1 cellular context compared by ENCODE assay signal in genomic region chr5:134758504-134759341, GRCh38.
TF ChIP-seq lines count a peak whose summit lies in the region.

DDX46 (plus strand) TSS chr5:134758779; CDS start chr5:134758939, 160 bp downstream.

TF ChIP-seq in HepG2, 621 proteins besides CTCF, POLR2A, EP300 and RAD21 (continued from another document and continues in another):
- TF ChIP-seq ZBTB33 (CRISPR knock-in tag; IDR thresholded peaks at IDR 0.05): peak; percentile 72
- TF ChIP-seq RERE (CRISPR knock-in tag; IDR thresholded peaks at IDR 0.05; ENCODE audit: low read depth): 0 out of 2 replicates have a peak, but pooled peaks have one; percentile 39
- no peak for TF ChIP-seq MAFF (IDR thresholded peaks at IDR 0.05; ENCODE audit: low read depth, low read length)
- TF ChIP-seq, protein P1, sequence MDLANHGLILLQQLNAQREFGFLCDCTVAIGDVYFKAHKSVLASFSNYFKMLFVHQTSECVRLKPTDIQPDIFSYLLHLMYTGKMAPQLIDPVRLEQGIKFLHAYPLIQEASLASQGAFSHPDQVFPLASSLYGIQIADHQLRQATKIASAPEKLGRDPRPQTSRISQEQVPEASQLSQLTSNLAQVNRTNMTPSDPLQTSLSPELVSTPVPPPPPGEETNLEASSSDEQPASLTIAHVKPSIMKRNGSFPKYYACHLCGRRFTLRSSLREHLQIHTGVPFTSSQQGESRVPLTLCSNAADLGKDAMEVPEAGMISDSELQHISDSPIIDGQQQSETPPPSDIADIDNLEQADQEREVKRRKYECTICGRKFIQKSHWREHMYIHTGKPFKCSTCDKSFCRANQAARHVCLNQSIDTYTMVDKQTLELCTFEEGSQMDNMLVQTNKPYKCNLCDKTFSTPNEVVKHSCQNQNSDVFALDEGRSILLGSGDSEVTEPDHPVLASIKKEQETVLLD (CRISPR knock-in tag; IDR thresholded peaks at IDR 0.05; ENCODE audit: low read depth): peak; percentile 65; the same call in 1 of the 2 replicates
- peak; percentile 81 for TF ChIP-seq GFI1 (CRISPR knock-in tag; IDR thresholded peaks at IDR 0.05; ENCODE audit: borderline replicate concordance)
- TF ChIP-seq HNF4A (CRISPR knock-in tag; IDR thresholded peaks at IDR 0.05): no peak
- TF ChIP-seq, protein P2, sequence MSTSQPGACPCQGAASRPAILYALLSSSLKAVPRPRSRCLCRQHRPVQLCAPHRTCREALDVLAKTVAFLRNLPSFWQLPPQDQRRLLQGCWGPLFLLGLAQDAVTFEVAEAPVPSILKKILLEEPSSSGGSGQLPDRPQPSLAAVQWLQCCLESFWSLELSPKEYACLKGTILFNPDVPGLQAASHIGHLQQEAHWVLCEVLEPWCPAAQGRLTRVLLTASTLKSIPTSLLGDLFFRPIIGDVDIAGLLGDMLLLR (CRISPR knock-in tag; IDR thresholded peaks at IDR 0.05): no peak
- TF ChIP-seq PAX8 (CRISPR knock-in tag; IDR thresholded peaks at IDR 0.05; ENCODE audit: borderline replicate concordance): no peak
- TF ChIP-seq ZFP62 (CRISPR knock-in tag; IDR thresholded peaks at IDR 0.05): no peak
- peak; percentile 86; the same call in 1 of the 2 replicates for TF ChIP-seq ATF7-NPFF (CRISPR knock-in tag; IDR thresholded peaks at IDR 0.05; ENCODE audit: low read depth)
- peak; percentile 85; the same call in 1 of the 2 replicates for TF ChIP-seq SAFB2 (CRISPR knock-in tag; IDR thresholded peaks at IDR 0.05; ENCODE audit: borderline replicate concordance, low read depth)
- peak; percentile 38; the same call in 1 of the 2 replicates for TF ChIP-seq ZNF710 (CRISPR knock-in tag; IDR thresholded peaks at IDR 0.05; ENCODE audit: borderline replicate concordance)
- peak; percentile 90; the same call in 1 of the 2 replicates for TF ChIP-seq RFXAP (CRISPR knock-in tag; IDR thresholded peaks at IDR 0.05; ENCODE audit: borderline replicate concordance)
- TF ChIP-seq TFE3 (CRISPR knock-in tag; IDR thresholded peaks at IDR 0.05): peak; percentile 54
- no peak; the same call in 1 of the 2 replicates for TF ChIP-seq BHLHE40 (IDR thresholded peaks at IDR 0.05; ENCODE audit: low read length)
- peak; percentile 97 for TF ChIP-seq SPEN (CRISPR knock-in tag; IDR thresholded peaks at IDR 0.05; ENCODE audit: low read depth)
- TF ChIP-seq ZSCAN20 (CRISPR knock-in tag; IDR thresholded peaks at IDR 0.05; ENCODE audit: borderline replicate concordance): peak; percentile 34; the same call in 1 of the 2 replicates
- TF ChIP-seq RFX3 (CRISPR knock-in tag; IDR thresholded peaks at IDR 0.05): no peak
- TF ChIP-seq, protein P3, sequence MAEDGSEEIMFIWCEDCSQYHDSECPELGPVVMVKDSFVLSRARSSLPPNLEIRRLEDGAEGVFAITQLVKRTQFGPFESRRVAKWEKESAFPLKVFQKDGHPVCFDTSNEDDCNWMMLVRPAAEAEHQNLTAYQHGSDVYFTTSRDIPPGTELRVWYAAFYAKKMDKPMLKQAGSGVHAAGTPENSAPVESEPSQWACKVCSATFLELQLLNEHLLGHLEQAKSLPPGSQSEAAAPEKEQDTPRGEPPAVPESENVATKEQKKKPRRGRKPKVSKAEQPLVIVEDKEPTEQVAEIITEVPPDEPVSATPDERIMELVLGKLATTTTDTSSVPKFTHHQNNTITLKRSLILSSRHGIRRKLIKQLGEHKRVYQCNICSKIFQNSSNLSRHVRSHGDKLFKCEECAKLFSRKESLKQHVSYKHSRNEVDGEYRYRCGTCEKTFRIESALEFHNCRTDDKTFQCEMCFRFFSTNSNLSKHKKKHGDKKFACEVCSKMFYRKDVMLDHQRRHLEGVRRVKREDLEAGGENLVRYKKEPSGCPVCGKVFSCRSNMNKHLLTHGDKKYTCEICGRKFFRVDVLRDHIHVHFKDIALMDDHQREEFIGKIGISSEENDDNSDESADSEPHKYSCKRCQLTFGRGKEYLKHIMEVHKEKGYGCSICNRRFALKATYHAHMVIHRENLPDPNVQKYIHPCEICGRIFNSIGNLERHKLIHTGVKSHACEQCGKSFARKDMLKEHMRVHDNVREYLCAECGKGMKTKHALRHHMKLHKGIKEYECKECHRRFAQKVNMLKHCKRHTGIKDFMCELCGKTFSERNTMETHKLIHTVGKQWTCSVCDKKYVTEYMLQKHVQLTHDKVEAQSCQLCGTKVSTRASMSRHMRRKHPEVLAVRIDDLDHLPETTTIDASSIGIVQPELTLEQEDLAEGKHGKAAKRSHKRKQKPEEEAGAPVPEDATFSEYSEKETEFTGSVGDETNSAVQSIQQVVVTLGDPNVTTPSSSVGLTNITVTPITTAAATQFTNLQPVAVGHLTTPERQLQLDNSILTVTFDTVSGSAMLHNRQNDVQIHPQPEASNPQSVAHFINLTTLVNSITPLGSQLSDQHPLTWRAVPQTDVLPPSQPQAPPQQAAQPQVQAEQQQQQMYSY (CRISPR knock-in tag; IDR thresholded peaks at IDR 0.05): no peak
- TF ChIP-seq FOXM1 (CRISPR knock-in tag; IDR thresholded peaks at IDR 0.05): no peak
- TF ChIP-seq ZNF780A (CRISPR knock-in tag; IDR thresholded peaks at IDR 0.05): peak; percentile 81; the same call in 1 of the 2 replicates
- TF ChIP-seq HNRNPL (IDR thresholded peaks at IDR 0.05; ENCODE audit: low read depth, low read length): peak; percentile 70; the same call in 1 of the 2 replicates
- peak; percentile 87 for TF ChIP-seq ZBTB25 (CRISPR knock-in tag; IDR thresholded peaks at IDR 0.05)
- TF ChIP-seq WIZ (CRISPR knock-in tag; IDR thresholded peaks at IDR 0.05): peak; percentile 39; the same call in 1 of the 2 replicates
- peak; percentile 85 for TF ChIP-seq ZNF724P (CRISPR knock-in tag; IDR thresholded peaks at IDR 0.05; ENCODE audit: borderline replicate concordance)
- no peak for TF ChIP-seq ZNF562 (CRISPR knock-in tag; IDR thresholded peaks at IDR 0.05; ENCODE audit: borderline replicate concordance)
- TF ChIP-seq, protein P4, sequence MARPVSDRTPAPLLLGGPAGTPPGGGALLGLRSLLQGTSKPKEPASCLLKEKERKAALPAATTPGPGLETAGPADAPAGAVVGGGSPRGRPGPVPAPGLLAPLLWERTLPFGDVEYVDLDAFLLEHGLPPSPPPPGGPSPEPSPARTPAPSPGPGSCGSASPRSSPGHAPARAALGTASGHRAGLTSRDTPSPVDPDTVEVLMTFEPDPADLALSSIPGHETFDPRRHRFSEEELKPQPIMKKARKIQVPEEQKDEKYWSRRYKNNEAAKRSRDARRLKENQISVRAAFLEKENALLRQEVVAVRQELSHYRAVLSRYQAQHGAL (CRISPR knock-in tag; IDR thresholded peaks at IDR 0.05; ENCODE audit: not compliant biosample characterization): peak; percentile 73
- TF ChIP-seq NFE2L2 (IDR thresholded peaks at IDR 0.05; ENCODE audit: low read length): no peak
- TF ChIP-seq ARHGAP35 (CRISPR knock-in tag; IDR thresholded peaks at IDR 0.05; ENCODE audit: borderline replicate concordance): peak; percentile 70; the same call in 1 of the 2 replicates
- TF ChIP-seq HMG20B (CRISPR knock-in tag; conservative IDR thresholded peaks at IDR 0.05): no peak; the same call in 1 of the 2 replicates
- peak; percentile 80 for TF ChIP-seq PHF21A (CRISPR knock-in tag; IDR thresholded peaks at IDR 0.05)
- TF ChIP-seq, protein P5, sequence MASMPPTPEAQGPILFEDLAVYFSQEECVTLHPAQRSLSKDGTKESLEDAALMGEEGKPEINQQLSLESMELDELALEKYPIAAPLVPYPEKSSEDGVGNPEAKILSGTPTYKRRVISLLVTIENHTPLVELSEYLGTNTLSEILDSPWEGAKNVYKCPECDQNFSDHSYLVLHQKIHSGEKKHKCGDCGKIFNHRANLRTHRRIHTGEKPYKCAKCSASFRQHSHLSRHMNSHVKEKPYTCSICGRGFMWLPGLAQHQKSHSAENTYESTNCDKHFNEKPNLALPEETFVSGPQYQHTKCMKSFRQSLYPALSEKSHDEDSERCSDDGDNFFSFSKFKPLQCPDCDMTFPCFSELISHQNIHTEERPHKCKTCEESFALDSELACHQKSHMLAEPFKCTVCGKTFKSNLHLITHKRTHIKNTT (CRISPR knock-in tag; IDR thresholded peaks at IDR 0.05): no peak
- TF ChIP-seq RNF2 (conservative IDR thresholded peaks at IDR 0.05; ENCODE audit: low read depth): peak; percentile 40
- TF ChIP-seq IKZF1 (IDR thresholded peaks at IDR 0.05): no peak
- TF ChIP-seq TCF12 (IDR thresholded peaks at IDR 0.05): no peak
- no peak for TF ChIP-seq TCF12 (CRISPR knock-in tag; IDR thresholded peaks at IDR 0.05)
- no peak for TF ChIP-seq SYNCRIP (IDR thresholded peaks at IDR 0.05; ENCODE audit: insufficient read depth, low read depth, low read length)
- TF ChIP-seq ZNF430 (CRISPR knock-in tag; IDR thresholded peaks at IDR 0.05): peak; percentile 60; the same call in 1 of the 2 replicates
- peak; percentile 86; the same call in 1 of the 2 replicates for TF ChIP-seq MXD4 (CRISPR knock-in tag; IDR thresholded peaks at IDR 0.05)
